Comparison of ENCODE assay signal across 9 cellular contexts in genomic region chr19:30664358-30665058, GRCh38.
DNase-seq lines count a peak whose midpoint lies in the region; FAIRE-seq and TF ChIP-seq lines count a peak whose summit lies in the region.
"Had no signal": no experiment of that assay in that cellular context is flagged by ENCODE, and none has a peak within 500 bp of the region (broad histone marks: within the 10 kb centered on the region; RNA-seq: fewer than 3 reads in every experiment).

No MANE protein-coding gene starts in this region.

- no peak overlapping the region for H2AFZ ChIP-seq in SU-DHL-6 (ENCODE audit: low read depth, low read length, severe bottlenecking)

- no peaks in the 10 kb centered on the region for H3K9me3 Mint-ChIP-seq in activated CD4-positive, alpha-beta T cell treated with anti-CD3 and anti-CD28 coated beads, Interleukin-2, amount 10 ng/mL, durations not matched to agents 24 days and 14 days
- H3K9me3 Mint-ChIP-seq: central memory CD8-positive, alpha-beta T cell had no signal

- 10 to 44% (median 40%) methylated on average over 11 of the region's 11 CpGs for WGBS in small intestine, 3 donors

- FAIRE-seq in small intestine (lab: Jason Lieb, UNC): no peak

- no peak overlapping the region for H3K9ac ChIP-seq in SU-DHL-6 (ENCODE audit: low read length)

- H3K27ac Mint-ChIP-seq in activated CD4-positive, alpha-beta T cell treated with anti-CD3 and anti-CD28 coated beads, Interleukin-2, amount 10 ng/mL, durations not matched to agents 24 days and 14 days: no peak overlapping the region

- DNase-seq in HEK293T (ENCODE audit: extremely low spot score): peak; percentile 42
- DNase-seq in cardiac muscle cell (ENCODE audit: low read depth in 1 of 2, low spot score in 1 of 2): peak; percentile 8 to 32
- DNase-seq in small intestine: peak; percentile 73
- DNase-seq in NCI-H345 treated with DMSO at 0.1 percent for 48 hours (lab: John Stamatoyannopoulos, UW; ENCODE audit: unreplicated experiment): no peak
- no peak for DNase-seq in activated T-cell treated with anti-CD3 and anti-CD28 coated beads, Interleukin-2, amount 50 U/mL, for 48 hours
- no peak for DNase-seq in activated CD4-positive, alpha-beta T cell treated with anti-CD3 and anti-CD28 coated beads, Interleukin-2, amount 10 ng/mL, durations not matched to agents 24 days and 14 days
- no peak for DNase-seq in NCI-H2029 (lab: John Stamatoyannopoulos, UW)

- H3K27ac ChIP-seq in SU-DHL-6 (ENCODE audit: low read depth, low read length): no peak overlapping the region
- no peak overlapping the region for H3K27ac ChIP-seq in cardiac muscle cell
- peak overlapping the region; percentile 2 to 24 for H3K27ac ChIP-seq in small intestine (ENCODE audit: low read depth in 1 of 2, low read length in 1 of 2)

- POLR2A ChIA-PET in HEK293T (lab: Yijun Ruan, JAX): no interaction called here

- H3K4me3 Mint-ChIP-seq in activated CD4-positive, alpha-beta T cell treated with anti-CD3 and anti-CD28 coated beads, Interleukin-2, amount 10 ng/mL, durations not matched to agents 24 days and 14 days: no peak overlapping the region
- H3K4me3 Mint-ChIP-seq: central memory CD8-positive, alpha-beta T cell had no signal

- H3K4me1 ChIP-seq in cardiac muscle cell (ENCODE audit: low read depth) (no peaks in the 10 kb centered on the region), small intestine (ENCODE audit: control insufficient read depth in 2 of 2, insufficient read depth in 1 of 2, low read depth in 1 of 2, low read length in 1 of 2) (peaks cover 0 to 2% of the 10 kb centered on the region in 2 donors)

- H3K27me3 Mint-ChIP-seq in activated CD4-positive, alpha-beta T cell treated with anti-CD3 and anti-CD28 coated beads, Interleukin-2, amount 10 ng/mL, durations not matched to agents 24 days and 14 days: peaks cover 11% of the 10 kb centered on the region

- no peaks in the 10 kb centered on the region for H3F3A ChIP-seq in SU-DHL-6 (ENCODE audit: insufficient read depth)

- H3K36me3 Mint-ChIP-seq in activated CD4-positive, alpha-beta T cell treated with anti-CD3 and anti-CD28 coated beads, Interleukin-2, amount 10 ng/mL, durations not matched to agents 24 days and 14 days (ENCODE audit: low read depth): no peaks in the 10 kb centered on the region

- peaks cover 2% of the 10 kb centered on the region for H3K4me1 Mint-ChIP-seq in activated CD4-positive, alpha-beta T cell treated with anti-CD3 and anti-CD28 coated beads, Interleukin-2, amount 10 ng/mL, durations not matched to agents 24 days and 14 days
- H3K4me1 Mint-ChIP-seq: central memory CD8-positive, alpha-beta T cell had no signal

- no peaks in the 10 kb centered on the region for H4K20me1 ChIP-seq in SU-DHL-6 (ENCODE audit: low read depth, low read length)

- H3K27me3 ChIP-seq in SU-DHL-6 (ENCODE audit: low read length) (no peaks in the 10 kb centered on the region), cardiac muscle cell (peaks cover 18% of the 10 kb centered on the region), small intestine (ENCODE audit: control insufficient read depth in 2 of 2, insufficient read depth in 2 of 2, low read length in 2 of 2) (no peaks in the 10 kb centered on the region)

- peak; percentile 10 for TF ChIP-seq CTCF in SU-DHL-6 (IDR thresholded peaks at IDR 0.05; ENCODE audit: insufficient read depth, low read length, poor library complexity, severe bottlenecking)
- TF ChIP-seq CTCF in cardiac muscle cell (IDR thresholded peaks at IDR 0.05; ENCODE audit: low read depth, low read length): peak; percentile 37

- no peaks in the 10 kb centered on the region for H3K9me2 ChIP-seq in SU-DHL-6 (replicated peaks; ENCODE audit: insufficient read depth, low read length)

- no peak overlapping the region for H3K4me2 ChIP-seq in SU-DHL-6 (ENCODE audit: low read depth, low read length, poor library complexity, severe bottlenecking)

- no peak overlapping the region for H3K4me3 ChIP-seq in SU-DHL-6 (ENCODE audit: insufficient read depth, low read length, poor library complexity, severe bottlenecking)
- no peak overlapping the region for H3K4me3 ChIP-seq in cardiac muscle cell
- H3K4me3 ChIP-seq in small intestine (ENCODE audit: low read depth in 1 of 2, low read length in 2 of 2): no peak overlapping the region

- intact Hi-C loops in activated CD4-positive, alpha-beta T cell treated with anti-CD3 and anti-CD28 coated beads, Interleukin-2, amount 10 ng/mL, durations not matched to agents 24 days and 14 days (cut with micrococcal nuclease): loop anchor here (5.0 kb wide), 2 partner anchors 693 to 1558 kb away; no protein-coding TSS in a partner anchor

- H3K36me3 ChIP-seq in SU-DHL-6 (ENCODE audit: low read length) (no peaks in the 10 kb centered on the region), cardiac muscle cell (no peaks in the 10 kb centered on the region), small intestine (ENCODE audit: control insufficient read depth in 2 of 2, insufficient read depth in 2 of 2, low read length in 2 of 2) (no peaks in the 10 kb centered on the region)

- H3K79me2 ChIP-seq in SU-DHL-6 (ENCODE audit: insufficient read depth, low read length): no peaks in the 10 kb centered on the region

- CTCF ChIA-PET in HEK293T (lab: Yijun Ruan, JAX): no interaction called here

- H3K9me3 ChIP-seq in SU-DHL-6 (ENCODE audit: insufficient read depth, low read length) (no peaks in the 10 kb centered on the region), cardiac muscle cell (ENCODE audit: low read depth) (no peaks in the 10 kb centered on the region), small intestine (ENCODE audit: control insufficient read depth, low read depth) (no peaks in the 10 kb centered on the region)

TF ChIP-seq in HEK293T, 16 proteins besides CTCF, POLR2A, EP300 and RAD21:
- TF ChIP-seq FOXA1 (IDR thresholded peaks at IDR 0.05) (no peak), L3MBTL2 (conservative IDR thresholded peaks at IDR 0.05) (no peak), FOXM1 (IDR thresholded peaks at IDR 0.05; ENCODE audit: borderline replicate concordance) (no peak), CTBP1 (IDR thresholded peaks at IDR 0.05; ENCODE audit: borderline replicate concordance) (no peak), FOXK2 (IDR thresholded peaks at IDR 0.05) (no peak), NFRKB (IDR thresholded peaks at IDR 0.05) (no peak), PKNOX1 (IDR thresholded peaks at IDR 0.05) (no peak), SUZ12 (IDR thresholded peaks at IDR 0.05) (no peak)

Comparison
In these comparisons a context has a peak if more than half of its experiments do, and no peak if none do; other contexts are left out.
1. DNase-seq: peak in HEK293T (single experiment), cardiac muscle cell (2 of 2) and small intestine (single experiment); none in NCI-H345 treated with DMSO at 0.1 percent for 48 hours (single experiment), activated T-cell treated with anti-CD3 and anti-CD28 coated beads, Interleukin-2, amount 50 U/mL, for 48 hours (0 of 2), activated CD4-positive, alpha-beta T cell treated with anti-CD3 and anti-CD28 coated beads, Interleukin-2, amount 10 ng/mL, durations not matched to agents 24 days and 14 days (single experiment) and NCI-H2029 (single experiment).
2. H3K27ac ChIP-seq: peak in small intestine (2 of 2); none in SU-DHL-6 (single experiment) and cardiac muscle cell (single experiment).